Comparison of ENCODE assay signal across 9 cellular contexts in the genomic region with DNA sequence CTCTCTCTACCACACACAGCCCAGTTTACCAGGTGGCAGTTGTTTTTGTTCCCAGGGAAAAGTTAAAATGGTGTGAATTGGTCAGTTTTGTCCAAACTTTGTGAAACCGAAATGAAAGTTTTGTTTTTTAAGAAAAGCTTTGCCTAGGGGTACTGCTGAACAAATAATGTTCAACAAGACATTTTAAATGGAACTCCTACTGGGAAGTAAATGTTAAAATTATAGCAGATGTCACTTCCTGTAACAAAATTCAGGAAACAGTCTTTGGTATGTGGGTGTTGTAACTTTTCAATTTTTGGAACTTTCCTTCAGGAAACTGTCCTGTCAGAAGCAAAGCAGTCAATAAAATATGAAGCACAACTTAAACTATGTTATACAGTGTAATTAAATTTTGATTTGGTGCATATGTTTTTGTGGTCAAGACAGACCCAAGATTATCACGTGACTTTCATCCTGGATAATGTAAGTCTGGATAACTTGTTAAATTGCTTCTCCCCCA.
DNase-seq lines count a peak whose midpoint lies in the region; ATAC-seq and TF ChIP-seq lines count a peak whose summit lies in the region.
"Had no signal": no experiment of that assay in that cellular context is flagged by ENCODE, and none has a peak within 500 bp of the region (broad histone marks: within the 10 kb centered on the region; RNA-seq: fewer than 3 reads in every experiment).

No MANE protein-coding gene starts in this region.

- TF ChIP-seq CTCF in HFFc6 (IDR thresholded peaks at IDR 0.05) (no peak), hepatocyte (IDR thresholded peaks at IDR 0.05; ENCODE audit: poor library complexity) (no peak), stomach (IDR thresholded peaks at IDR 0.05) (no peak)

- 41% methylated on average over 2 of the region's 2 CpGs for WGBS in hepatocyte (ENCODE audit: low lambda C conversion rate, missing lambda C conversion rate)
- WGBS in stomach, 5 donors, result 42 to 60% (median 46%) methylated on average over 2 of the region's 2 CpGs

- peak overlapping the region; percentile 70 for H3K4me3 Mint-ChIP-seq in HFFc6
- H3K4me3 Mint-ChIP-seq in activated naive CD8-positive, alpha-beta T cell treated with anti-CD3 and anti-CD28 coated beads, Interleukin-2, amount 10 ng/mL, durations not matched to agents 7 days and 5 days, result peak overlapping the region; percentile 67
- no peak overlapping the region for H3K4me3 Mint-ChIP-seq in CD8-positive, alpha-beta memory T cell

- H3K27me3 Mint-ChIP-seq in HFFc6 (ENCODE audit: insufficient read depth), result no peaks in the 10 kb centered on the region; the same call in 1 of the 2 replicates
- H3K27me3 Mint-ChIP-seq in activated naive CD8-positive, alpha-beta T cell treated with anti-CD3 and anti-CD28 coated beads, Interleukin-2, amount 10 ng/mL, durations not matched to agents 7 days and 5 days, result no peaks in the 10 kb centered on the region
- no peaks in the 10 kb centered on the region for H3K27me3 Mint-ChIP-seq in CD8-positive, alpha-beta memory T cell

- no peak overlapping the region for H3K4me3 ChIP-seq in hepatocyte
- peak overlapping the region in 1 of 4 donors; percentile 4 for H3K4me3 ChIP-seq in stomach
- H3K4me3 ChIP-seq in CD8-positive, alpha-beta memory T cell (ENCODE audit: low read length), result no peak overlapping the region

- no peaks in the 10 kb centered on the region for H3K9me2 ChIP-seq in hepatocyte (replicated peaks; ENCODE audit: insufficient read depth)

- no peak overlapping the region for H2AFZ ChIP-seq in hepatocyte

- peaks cover 86% of the 10 kb centered on the region for H3K79me2 ChIP-seq in hepatocyte

- no peak for TF ChIP-seq POLR2A in stomach (IDR thresholded peaks at IDR 0.05)

- no peak for ATAC-seq in activated naive CD8-positive, alpha-beta T cell treated with anti-CD3 and anti-CD28 coated beads, Interleukin-2, amount 10 ng/mL, durations not matched to agents 7 days and 5 days (ENCODE audit: low read depth)
- ATAC-seq in GM21717 (IDR thresholded peaks at IDR 0.05; ENCODE audit: unreplicated experiment) (no peak), HG02938 (IDR thresholded peaks at IDR 0.05; ENCODE audit: unreplicated experiment) (no peak)

- peaks cover 90% of the 10 kb centered on the region for H3K4me1 Mint-ChIP-seq in HFFc6 (ENCODE audit: low read depth)
- peaks cover 58% of the 10 kb centered on the region for H3K4me1 Mint-ChIP-seq in activated naive CD8-positive, alpha-beta T cell treated with anti-CD3 and anti-CD28 coated beads, Interleukin-2, amount 10 ng/mL, durations not matched to agents 7 days and 5 days
- H3K4me1 Mint-ChIP-seq in CD8-positive, alpha-beta memory T cell, result peaks cover 79 to 95% (median 94%) of the 10 kb centered on the region in 3 donors

- no peaks in the 10 kb centered on the region for H3K9me3 ChIP-seq in hepatocyte (ENCODE audit: low read depth)
- no peaks in the 10 kb centered on the region for H3K9me3 ChIP-seq in stomach
- H3K9me3 ChIP-seq in CD8-positive, alpha-beta memory T cell (ENCODE audit: low read length), result no peaks in the 10 kb centered on the region

- peaks cover 5% of the 10 kb centered on the region for H3K36me3 Mint-ChIP-seq in HFFc6 (ENCODE audit: low read depth)
- H3K36me3 Mint-ChIP-seq in activated naive CD8-positive, alpha-beta T cell treated with anti-CD3 and anti-CD28 coated beads, Interleukin-2, amount 10 ng/mL, durations not matched to agents 7 days and 5 days, result peaks cover 4% of the 10 kb centered on the region
- no peaks in the 10 kb centered on the region for H3K36me3 Mint-ChIP-seq in CD8-positive, alpha-beta memory T cell

- DNase-seq in HFFc6 (peak; percentile 11), hepatocyte (ENCODE audit: low spot score) (no peak), stomach (no peak)
- no peak for DNase-seq in activated naive CD8-positive, alpha-beta T cell treated with anti-CD3 and anti-CD28 coated beads, Interleukin-2, amount 10 ng/mL, durations not matched to agents 7 days and 5 days
- DNase-seq in CD8-positive, alpha-beta memory T cell, result no peak
- DNase-seq: aorta, SHP77 treated with DMSO at 0.1 percent for 48 hours had no signal

- TF ChIP-seq EP300 in stomach (IDR thresholded peaks at IDR 0.05), result no peak

- peaks cover 3% of the 10 kb centered on the region for H4K20me1 ChIP-seq in hepatocyte (ENCODE audit: insufficient read depth, poor library complexity, severe bottlenecking)

- peak overlapping the region; percentile 53 for H3K4me2 ChIP-seq in hepatocyte

- H3K27ac Mint-ChIP-seq in HFFc6, result peak overlapping the region; percentile 84
- no peak overlapping the region for H3K27ac Mint-ChIP-seq in activated naive CD8-positive, alpha-beta T cell treated with anti-CD3 and anti-CD28 coated beads, Interleukin-2, amount 10 ng/mL, durations not matched to agents 7 days and 5 days
- H3K27ac Mint-ChIP-seq in CD8-positive, alpha-beta memory T cell, result peak overlapping the region in 1 of 8 donors; percentile 50

- H3K9me3 Mint-ChIP-seq in HFFc6, result no peaks in the 10 kb centered on the region
- no peaks in the 10 kb centered on the region for H3K9me3 Mint-ChIP-seq in activated naive CD8-positive, alpha-beta T cell treated with anti-CD3 and anti-CD28 coated beads, Interleukin-2, amount 10 ng/mL, durations not matched to agents 7 days and 5 days
- no peaks in the 10 kb centered on the region for H3K9me3 Mint-ChIP-seq in CD8-positive, alpha-beta memory T cell

- CTCF ChIA-PET in CD8-positive, alpha-beta memory T cell (lab: Charles Lee), result interaction anchor here (0.8 to 2.0 kb wide), 2 partner anchors 8 to 80 kb away, joined by 3 to 5 read pairs; a partner anchor contains a TSS

- POLR2A ChIA-PET in activated naive CD8-positive, alpha-beta T cell treated with anti-CD3 and anti-CD28 coated beads, Interleukin-2, amount 10 ng/mL, durations not matched to agents 7 days and 5 days (lab: Charles Lee), result interaction anchor here (1.0 to 1.5 kb wide), 2 partner anchors 8 to 79 kb away, joined by 4 to 5 read pairs; a partner anchor contains a TSS
- POLR2A ChIA-PET in CD8-positive, alpha-beta memory T cell (lab: Charles Lee), result no interaction called here

- H3K27me3 ChIP-seq in hepatocyte (no peaks in the 10 kb centered on the region), stomach (no peaks in the 10 kb centered on the region)
- no peaks in the 10 kb centered on the region for H3K27me3 ChIP-seq in CD8-positive, alpha-beta memory T cell (ENCODE audit: insufficient read depth, low read length, poor library complexity, severe bottlenecking)

- intact Hi-C loops in stomach (cut with DNase I; ENCODE audit: low total_unique reads), result no loop called here

- H3K27ac ChIP-seq in hepatocyte (peak overlapping the region; percentile 100), stomach (peak overlapping the region in 4 of 5 donors; percentile 62 to 85 (median 70))
- H3K27ac ChIP-seq in CD8-positive, alpha-beta memory T cell (ENCODE audit: low read depth, low read length), result no peak overlapping the region

- H3K4me1 ChIP-seq in hepatocyte (ENCODE audit: insufficient read depth) (peaks cover 47% of the 10 kb centered on the region), stomach (peaks cover 40 to 99% (median 86%) of the 10 kb centered on the region in 4 donors)
- H3K4me1 ChIP-seq in CD8-positive, alpha-beta memory T cell (ENCODE audit: insufficient read depth, low read length), result peaks cover 69% of the 10 kb centered on the region

- H3K36me3 ChIP-seq in hepatocyte (replicated peaks; ENCODE audit: insufficient read depth, low read depth) (no peaks in the 10 kb centered on the region), stomach (no peaks in the 10 kb centered on the region)
- no peaks in the 10 kb centered on the region for H3K36me3 ChIP-seq in CD8-positive, alpha-beta memory T cell (ENCODE audit: insufficient read depth, low read length)

Comparison
In these comparisons a context has a peak if more than half of its experiments do, and no peak if none do; other contexts are left out.
1. H3K4me3 Mint-ChIP-seq: peak in HFFc6 (single experiment) and activated naive CD8-positive, alpha-beta T cell treated with anti-CD3 and anti-CD28 coated beads, Interleukin-2, amount 10 ng/mL, durations not matched to agents 7 days and 5 days (single experiment); none in CD8-positive, alpha-beta memory T cell (0 of 7).